8 cellular contexts compared by ENCODE assay signal in the genomic region with DNA sequence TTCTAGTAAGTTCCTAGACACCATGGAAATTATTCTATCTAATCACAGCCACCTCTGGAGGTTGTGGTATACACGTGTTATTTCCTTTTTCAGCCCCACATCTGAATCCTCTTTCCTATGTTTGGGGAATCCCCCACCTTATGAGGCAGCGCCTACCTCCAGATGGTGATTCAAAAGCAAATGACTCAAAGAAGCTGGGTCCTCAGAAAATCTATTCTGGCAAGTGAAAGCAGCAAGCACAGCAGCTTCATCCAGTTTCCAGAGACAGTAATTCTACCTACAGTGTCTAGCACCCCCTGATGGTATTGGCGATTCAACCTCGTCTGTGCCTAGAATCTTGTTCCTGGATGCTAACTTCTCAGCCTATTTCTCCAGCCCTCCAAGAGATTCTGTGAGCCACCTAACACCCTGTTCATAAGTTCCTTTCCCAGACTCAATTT. TPM values are rescaled to one million over a fixed set of nuclear protein-coding genes. Genes with fewer than 3 reads are reported as not detected.
A peak's percentile ranks its signal among the peaks of the same experiment; 100 is the strongest.
DNase-seq lines count a peak whose midpoint lies in the region; ATAC-seq and TF ChIP-seq lines count a peak whose summit lies in the region.

No MANE protein-coding gene starts in this region.

- H3K23ac ChIP-seq in IMR-90 (ENCODE audit: low read depth, low read length), result no peak overlapping the region

- no peak overlapping the region for H2BK15ac ChIP-seq in IMR-90 (ENCODE audit: low read depth, low read length)

- H3K36me3 ChIP-seq in IMR-90 (ENCODE audit: control insufficient read depth, insufficient read depth, low read length), result no peaks in the 10 kb centered on the region

- no peak overlapping the region for H3K4me2 ChIP-seq in IMR-90 (ENCODE audit: low read depth, low read length)

- no peaks in the 10 kb centered on the region for H3K4me1 ChIP-seq in IMR-90 (ENCODE audit: control insufficient read depth, insufficient read depth, low read length)

- no peak overlapping the region for H2AK9ac ChIP-seq in IMR-90 (replicated peaks; ENCODE audit: low read depth, low read length, poor library complexity)

- H3K9me3 ChIP-seq in IMR-90 (ENCODE audit: control insufficient read depth, insufficient read depth, low read length), result no peaks in the 10 kb centered on the region

- H4K20me1 ChIP-seq in IMR-90 (ENCODE audit: insufficient read depth, low read length), result no peaks in the 10 kb centered on the region

- H2AK5ac ChIP-seq in IMR-90 (ENCODE audit: low read depth, low read length), result no peak overlapping the region

- BruUV-seq in IMR-90 (replicated peaks; lab: Mats Ljungman, UMichigan), result no TSS peak

- TF ChIP-seq RAD21 in IMR-90 (IDR thresholded peaks at IDR 0.05; ENCODE audit: low read length), result peak; percentile 76

- H3K27me3 Mint-ChIP-seq in activated CD4-positive, alpha-beta T cell treated with anti-CD3 and anti-CD28 coated beads for 36 hours, result no peaks in the 10 kb centered on the region
- no peaks in the 10 kb centered on the region for H3K27me3 Mint-ChIP-seq in naive B cell
- no peaks in the 10 kb centered on the region for H3K27me3 Mint-ChIP-seq in stimulated activated naive CD8-positive, alpha-beta T cell treated with anti-CD3 and anti-CD28 coated beads, Interleukin-15, amount 100 ng/mL, for 72 hours

- H3K27ac ChIP-seq in IMR-90 (ENCODE audit: insufficient read depth, low read length) (no peak overlapping the region), dorsolateral prefrontal cortex (peak overlapping the region in 1 of 59 donors; percentile 19)

- H3K4me1 Mint-ChIP-seq in activated CD4-positive, alpha-beta T cell treated with anti-CD3 and anti-CD28 coated beads for 36 hours, result peaks cover 30% of the 10 kb centered on the region
- H3K4me1 Mint-ChIP-seq in naive B cell, result peaks cover 42 to 56% (median 48%) of the 10 kb centered on the region in 3 donors
- H3K4me1 Mint-ChIP-seq in stimulated activated naive CD8-positive, alpha-beta T cell treated with anti-CD3 and anti-CD28 coated beads, Interleukin-15, amount 100 ng/mL, for 72 hours, result peaks cover 29% of the 10 kb centered on the region

- no peaks in the 10 kb centered on the region for H3K9me1 ChIP-seq in IMR-90 (ENCODE audit: insufficient read depth, low read length)

- no peak overlapping the region for H2BK20ac ChIP-seq in IMR-90 (ENCODE audit: low read depth, low read length)

- H4K91ac ChIP-seq in IMR-90 (ENCODE audit: insufficient read depth, low read depth, low read length), result no peak overlapping the region

- WGBS in IMR-90 (ENCODE audit: extremely low coverage in 2 of 2, insufficient read length in 1 of 2), 2 experiments, result 11% methylated on average over 3 of the region's 4 CpGs; no CpG with 5 or more reads in 1 of the 2 experiments

- no peak overlapping the region for H3K18ac ChIP-seq in IMR-90 (ENCODE audit: low read depth, low read length)

- H3K9ac ChIP-seq in IMR-90 (ENCODE audit: low read depth, low read length), result no peak overlapping the region

- DNase-seq in NCI-H146 (lab: John Stamatoyannopoulos, UW) (peak; percentile 19), NCI-H146 treated with DMSO at 0.1 percent for 48 hours (lab: John Stamatoyannopoulos, UW; ENCODE audit: unreplicated experiment) (no peak), IMR-90 (peak; percentile 90), dorsolateral prefrontal cortex (peak in 3 of 10 donors; percentile 25 to 55 (median 52)), naive B cell (peak; percentile 74)
- DNase-seq in activated CD4-positive, alpha-beta T cell treated with anti-CD3 and anti-CD28 coated beads for 36 hours, result peak; percentile 76
- DNase-seq in stimulated activated naive CD8-positive, alpha-beta T cell treated with anti-CD3 and anti-CD28 coated beads, Interleukin-15, amount 100 ng/mL, for 72 hours, result peak; percentile 62 to 77

- POLR2A ChIA-PET in IMR-90 (lab: Charles Lee; ENCODE audit: unreplicated experiment), result no interaction called here
- POLR2A ChIA-PET in activated CD4-positive, alpha-beta T cell treated with anti-CD3 and anti-CD28 coated beads for 36 hours (lab: Charles Lee), result interaction anchor here (0.5 to 1.0 kb wide), 6 partner anchors 34 to 985 kb away, joined by 3 to 9 read pairs (median 3); a partner anchor contains a TSS

- no peak overlapping the region for H3K56ac ChIP-seq in IMR-90 (ENCODE audit: extremely low read depth, insufficient read depth, low read length)

- intact Hi-C loops in IMR-90 (cut with micrococcal nuclease), result loop anchor here (1.0 kb wide), 2 partner anchors 123 to 143 kb away; no protein-coding TSS in a partner anchor
- intact Hi-C loops in activated CD4-positive, alpha-beta T cell treated with anti-CD3 and anti-CD28 coated beads for 36 hours (cut with DNase I, micrococcal nuclease), result loop anchor here (1.0 to 10.0 kb wide), 14 partner anchors 21 to 979 kb away; a partner anchor contains a TSS
- intact Hi-C loops in dorsolateral prefrontal cortex (cut with DNase I), result loop anchor here in 1 of 2 donors (10.0 kb wide), 1 partner anchor 141 kb away; no protein-coding TSS in a partner anchor

- H2BK120ac ChIP-seq in IMR-90 (ENCODE audit: low read depth, low read length), result no peak overlapping the region

- no peaks in the 10 kb centered on the region for H3K9me3 Mint-ChIP-seq in activated CD4-positive, alpha-beta T cell treated with anti-CD3 and anti-CD28 coated beads for 36 hours (ENCODE audit: low read depth)
- no peaks in the 10 kb centered on the region for H3K9me3 Mint-ChIP-seq in naive B cell
- no peaks in the 10 kb centered on the region for H3K9me3 Mint-ChIP-seq in stimulated activated naive CD8-positive, alpha-beta T cell treated with anti-CD3 and anti-CD28 coated beads, Interleukin-15, amount 100 ng/mL, for 72 hours

- H3K36me3 Mint-ChIP-seq in activated CD4-positive, alpha-beta T cell treated with anti-CD3 and anti-CD28 coated beads for 36 hours (ENCODE audit: low read depth), result peaks cover 8% of the 10 kb centered on the region
- peaks cover 13 to 15% of the 10 kb centered on the region in 2 donors for H3K36me3 Mint-ChIP-seq in naive B cell

- dilution Hi-C loops in IMR-90 (cut with HindIII; ENCODE audit: low sequenced_read_pairs, unreplicated experiment), result no loop called here

- H4K5ac ChIP-seq in IMR-90 (ENCODE audit: low read depth, low read length), result no peak overlapping the region

- no peak overlapping the region for H2BK5ac ChIP-seq in IMR-90 (ENCODE audit: low read depth, low read length, poor library complexity, severe bottlenecking)

- CTCF ChIA-PET in IMR-90 (lab: Yijun Ruan, JAX), result interaction anchor here (0.6 to 1.6 kb wide), 14 partner anchors 8 to 332 kb away, joined by 3 to 8 read pairs (median 4); no protein-coding TSS in a partner anchor
- CTCF ChIA-PET in activated CD4-positive, alpha-beta T cell treated with anti-CD3 and anti-CD28 coated beads for 36 hours (lab: Charles Lee), result interaction anchor here (0.5 to 3.1 kb wide), 17 partner anchors 9 to 539 kb away, joined by 3 to 17 read pairs (median 3); no protein-coding TSS in a partner anchor

- H3K27me3 ChIP-seq in IMR-90 (ENCODE audit: control insufficient read depth, insufficient read depth, low read length) (no peaks in the 10 kb centered on the region), dorsolateral prefrontal cortex (no peaks in the 10 kb centered on the region)

- TF ChIP-seq CTCF in IMR-90 (conservative IDR thresholded peaks at IDR 0.05; ENCODE audit: low read depth, low read length) (peak; percentile 69), dorsolateral prefrontal cortex (IDR thresholded peaks at IDR 0.05 in 54 of 56, conservative IDR thresholded peaks at IDR 0.05 in 2 of 56; ENCODE audit: low read depth in 1 of 56, partially characterized antibody in 56 of 56) (peak in 54 of 56 donors; percentile 29 to 66 (median 53))

- no peak overlapping the region for H3K4me3 ChIP-seq in IMR-90 (ENCODE audit: insufficient read depth, low read depth, low read length)
- H3K4me3 ChIP-seq in dorsolateral prefrontal cortex, result no peak overlapping the region

- H3K14ac ChIP-seq in IMR-90 (replicated peaks; ENCODE audit: low read depth, low read length), result no peak overlapping the region

- H3K4ac ChIP-seq in IMR-90 (ENCODE audit: low read depth, low read length), result no peak overlapping the region

- in situ Hi-C loops in IMR-90 (cut with MboI; ENCODE audit: low sequenced_read_pairs), result no loop called here

- ATAC-seq in GM21717 (IDR thresholded peaks at IDR 0.05; ENCODE audit: unreplicated experiment) (peak; percentile 93), IMR-90 (ENCODE audit: low read depth) (peak; percentile 95), naive B cell (ENCODE audit: low read depth in 2 of 2) (peak; percentile 93 to 94)
- ATAC-seq in activated CD4-positive, alpha-beta T cell treated with anti-CD3 and anti-CD28 coated beads for 36 hours, result peak; percentile 95
- peak; percentile 99 for ATAC-seq in stimulated activated naive CD8-positive, alpha-beta T cell treated with anti-CD3 and anti-CD28 coated beads, Interleukin-15, amount 100 ng/mL, for 72 hours

- H4K8ac ChIP-seq in IMR-90 (ENCODE audit: low read depth in 2 of 2, low read length in 2 of 2), result no peak overlapping the region

- peak overlapping the region; percentile 27 for H3K4me3 Mint-ChIP-seq in activated CD4-positive, alpha-beta T cell treated with anti-CD3 and anti-CD28 coated beads for 36 hours
- peak overlapping the region; percentile 4 to 79 (median 60) for H3K4me3 Mint-ChIP-seq in naive B cell
- H3K4me3 Mint-ChIP-seq in stimulated activated naive CD8-positive, alpha-beta T cell treated with anti-CD3 and anti-CD28 coated beads, Interleukin-15, amount 100 ng/mL, for 72 hours, result peak overlapping the region; percentile 25 to 44

- no peak overlapping the region for H2AFZ ChIP-seq in IMR-90 (replicated peaks; ENCODE audit: low read length, poor library complexity)

- no peaks in the 10 kb centered on the region for H3K79me1 ChIP-seq in IMR-90 (ENCODE audit: low read depth in 1 of 2, low read length in 2 of 2)

- H3K27ac Mint-ChIP-seq in activated CD4-positive, alpha-beta T cell treated with anti-CD3 and anti-CD28 coated beads for 36 hours, result peak overlapping the region; percentile 86
- H3K27ac Mint-ChIP-seq in naive B cell, result peak overlapping the region in 5 of 6 donors; percentile 85 to 97 (median 95)
- H3K27ac Mint-ChIP-seq in stimulated activated naive CD8-positive, alpha-beta T cell treated with anti-CD3 and anti-CD28 coated beads, Interleukin-15, amount 100 ng/mL, for 72 hours, result peak overlapping the region in 1 of 2 donors; percentile 62

- TF ChIP-seq POLR2A in IMR-90 (IDR thresholded peaks at IDR 0.05; ENCODE audit: low read depth, low read length), result no peak

TF ChIP-seq in IMR-90, 13 proteins besides CTCF, POLR2A, EP300 and RAD21 (continues in another document):
- TF ChIP-seq MAFK (IDR thresholded peaks at IDR 0.05; ENCODE audit: low read depth, low read length) (peak; percentile 41; the same call in 1 of the 2 replicates), RFX5 (IDR thresholded peaks at IDR 0.05; ENCODE audit: low read depth, low read length) (no peak), RCOR1 (IDR thresholded peaks at IDR 0.05; ENCODE audit: insufficient replicate concordance, low read length) (no peak)

RNA-seq across cellular contexts. Expression of a gene that starts 43.0 kb away (rescaled TPM):
- total RNA-seq in IMR-90 (2012; rRNA removed) (2.5 and 3.9 TPM in 2 replicates), dorsolateral prefrontal cortex (100 to 1,000 TPM in 100 of 120 experiments, 10 to 100 TPM in 20; 42.5 to 205 (median 133) TPM)
- polyA plus RNA-seq in IMR-90 (2012; rRNA removed) (1.6 and 2.1 TPM in 2 replicates), naive B cell (ENCODE audit: low read depth in 6 of 6) (100 to 1,000 TPM; 126 to 197 (median 155) TPM)
- polyA plus RNA-seq in IMR-90 (2012; cell fraction: cytosol; rRNA removed), result 0.33 and 0.57 TPM in 2 replicates
- 0.13 and 1.5 TPM in 2 replicates for polyA plus RNA-seq in IMR-90 (2012; cell fraction: nucleus; rRNA removed; ENCODE audit: low replicate concordance)
- 10 to 100 TPM; 31.6 to 34.8 TPM for total RNA-seq in activated CD4-positive, alpha-beta T cell treated with anti-CD3 and anti-CD28 coated beads for 36 hours
